In the genomic region with DNA sequence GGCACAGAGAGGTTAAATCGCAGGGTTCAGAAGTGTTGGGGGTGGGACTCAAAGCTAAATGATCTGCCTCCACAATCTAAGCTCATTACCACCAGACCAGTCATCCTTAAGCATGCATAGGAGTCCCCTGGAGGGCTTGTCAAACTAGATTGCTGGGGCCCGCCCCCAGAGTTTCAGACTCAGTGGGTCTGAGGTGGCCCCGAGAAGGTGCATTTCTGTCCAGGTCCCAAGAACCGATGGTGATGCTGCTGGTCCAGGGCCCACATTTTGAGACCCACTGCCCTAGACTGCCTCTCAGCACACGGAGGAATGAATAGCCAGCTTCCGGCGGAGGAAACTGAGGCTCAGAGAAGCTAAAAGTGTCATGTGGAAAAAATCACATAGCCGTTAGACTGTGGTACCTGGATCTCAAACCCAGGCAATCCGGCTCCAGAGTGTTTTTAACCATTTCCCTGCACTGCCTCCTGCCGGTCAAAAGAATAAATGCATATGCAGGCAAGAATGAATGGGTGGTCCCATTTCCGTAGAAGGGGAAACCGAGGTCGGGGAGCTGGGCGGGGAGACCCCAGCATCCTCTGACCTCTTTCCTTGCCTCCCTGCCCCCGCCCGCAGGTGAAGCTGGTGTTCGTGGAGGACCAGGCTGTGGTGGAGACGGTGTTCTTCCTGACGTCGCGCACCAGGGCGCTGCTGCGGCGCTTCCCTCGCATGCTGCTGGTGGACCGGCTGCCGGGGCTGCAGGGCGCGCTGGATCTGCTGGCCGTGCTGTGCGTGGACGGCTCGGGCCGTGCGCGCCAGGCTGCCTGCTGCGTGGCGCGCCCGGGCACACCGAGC, we compare ENCODE assay signal across 9 cellular contexts. TPM values are rescaled to one million over a fixed set of nuclear protein-coding genes. Genes with fewer than 3 reads are reported as not detected.
DNase-seq lines count a peak whose midpoint lies in the region; ATAC-seq and TF ChIP-seq lines count a peak whose summit lies in the region.
"Had no signal": no experiment of that assay in that cellular context is flagged by ENCODE, and none has a peak within 500 bp of the region (broad histone marks: within the 10 kb centered on the region; RNA-seq: fewer than 3 reads in every experiment).

No MANE protein-coding gene starts in this region.

- no peaks in the 10 kb centered on the region for H3K9me3 ChIP-seq in H9 (ENCODE audit: control insufficient read depth, low read depth, low read length)
- H3K9me3 ChIP-seq in right lobe of liver: no peaks in the 10 kb centered on the region

- H3K4me1 Mint-ChIP-seq in H9: peaks cover 25 to 29% of the 10 kb centered on the region in 2 experiments

- ATAC-seq in right lobe of liver (no peak), HG03095 (IDR thresholded peaks at IDR 0.05; ENCODE audit: unreplicated experiment) (no peak), GM21723 (IDR thresholded peaks at IDR 0.05; ENCODE audit: unreplicated experiment) (no peak), GM21447 (IDR thresholded peaks at IDR 0.05; ENCODE audit: unreplicated experiment) (no peak)
- ATAC-seq: effector memory CD8-positive, alpha-beta T cell had no signal

- no peak overlapping the region for H4K8ac ChIP-seq in H9 (replicated peaks; ENCODE audit: insufficient read length, low read depth, low read length)

- no peaks in the 10 kb centered on the region for H3K23me2 ChIP-seq in H9 (ENCODE audit: insufficient read length, low read depth, low read length, poor library complexity, severe bottlenecking)

- H3T11ph ChIP-seq in H9 (ENCODE audit: low read length): no peak overlapping the region

- H3K27ac ChIP-seq in C4-2B (no peak overlapping the region), H9 (ENCODE audit: insufficient read length, low read depth, low read length) (no peak overlapping the region), right lobe of liver (no peak overlapping the region)

- DNase-seq in H9 (peak; percentile 54), right lobe of liver (peak in 1 of 3 donors; percentile 45), NCI-H446 treated with DMSO at 0.1 percent for 48 hours (lab: John Stamatoyannopoulos, UW) (no peak)
- DNase-seq in activated naive CD4-positive, alpha-beta T cell treated with anti-CD3 and anti-CD28 coated beads, Interleukin-2, amount 50 U/mL, for 16 hours: peak; percentile 29

- no peaks in the 10 kb centered on the region; the same call in 1 of the 2 replicates for H3K27me3 Mint-ChIP-seq in H9 (ENCODE audit: low read depth)
- H3K27me3 Mint-ChIP-seq: effector memory CD8-positive, alpha-beta T cell had no signal

- no peak for TF ChIP-seq POLR2A in right lobe of liver (IDR thresholded peaks at IDR 0.05)

- no peak overlapping the region for H2BK120ac ChIP-seq in H9 (ENCODE audit: low read depth, low read length, poor library complexity, severe bottlenecking)

- H3K4me2 ChIP-seq in H9 (ENCODE audit: insufficient read depth, insufficient read length, low read length): no peak overlapping the region

- peak; percentile 60 for TF ChIP-seq CTCF in C4-2B (conservative IDR thresholded peaks at IDR 0.05)
- peak; percentile 72 for TF ChIP-seq CTCF in H9 (conservative IDR thresholded peaks at IDR 0.05)
- TF ChIP-seq CTCF in right lobe of liver (IDR thresholded peaks at IDR 0.05): peak; percentile 30 to 51 (median 36)

- no peaks in the 10 kb centered on the region for H4K20me1 ChIP-seq in H9 (ENCODE audit: control insufficient read depth, insufficient read depth, insufficient read length)

- no peak overlapping the region for H2AK5ac ChIP-seq in H9 (ENCODE audit: insufficient read length, low read length)

- H4K91ac ChIP-seq in H9 (ENCODE audit: insufficient read length, low read depth, low read length): no peak overlapping the region

- H3K4me1 ChIP-seq in H9 (ENCODE audit: insufficient read depth, low read length): 0 out of 2 replicates have a peak, but pooled peaks cover 2% of the 10 kb centered on the region
- no peaks in the 10 kb centered on the region for H3K4me1 ChIP-seq in right lobe of liver

- intact Hi-C loops in right lobe of liver (cut with DNase I): no loop called here

- no peak overlapping the region for H3K4me3 ChIP-seq in right lobe of liver

- H2BK5ac ChIP-seq in H9 (ENCODE audit: insufficient read length, low read length): no peak overlapping the region

- no peak overlapping the region for H2BK12ac ChIP-seq in H9 (ENCODE audit: insufficient read length, low read depth, low read length)

- H3K9me3 Mint-ChIP-seq in H9: peaks cover 5 to 10% of the 10 kb centered on the region in 2 experiments
- H3K9me3 Mint-ChIP-seq: effector memory CD8-positive, alpha-beta T cell had no signal

- H3K4ac ChIP-seq in H9 (ENCODE audit: low read depth, low read length): no peak overlapping the region

- no peak overlapping the region for H3K23ac ChIP-seq in H9 (ENCODE audit: insufficient read length, low read depth, low read length)

- no peak overlapping the region for H3K56ac ChIP-seq in H9 (ENCODE audit: insufficient read length, low read depth, low read length)

- H3K18ac ChIP-seq in H9 (ENCODE audit: insufficient read length, low read depth, low read length): no peak overlapping the region

- H3K36me3 ChIP-seq in right lobe of liver: no peaks in the 10 kb centered on the region

- H3K79me1 ChIP-seq in H9 (ENCODE audit: insufficient read depth, low read depth, low read length, poor library complexity, severe bottlenecking): no peaks in the 10 kb centered on the region

- H2BK20ac ChIP-seq in H9 (ENCODE audit: low read depth, low read length, poor library complexity, severe bottlenecking): no peak overlapping the region

- no peak overlapping the region for H3K4me3 Mint-ChIP-seq in H9
- H3K4me3 Mint-ChIP-seq: effector memory CD8-positive, alpha-beta T cell had no signal

- no peak overlapping the region for H3K27ac Mint-ChIP-seq in H9

- peaks cover 12 to 27% (median 13%) of the 10 kb centered on the region in 3 experiments; a peak in 6 of 7 replicates for H3K36me3 Mint-ChIP-seq in H9 (ENCODE audit: insufficient read depth in 1 of 3, low read depth in 3 of 3)

- no CpG with 5 or more reads among the region's 41 CpGs for WGBS in H9 (ENCODE audit: extremely low coverage, insufficient read length, low lambda C conversion rate)
- 14% methylated on average over 8 of the region's 41 CpGs for WGBS in right lobe of liver (ENCODE audit: insufficient coverage, low coverage, low lambda C conversion rate, missing lambda C conversion rate)

- no peaks in the 10 kb centered on the region for H3K27me3 ChIP-seq in H9 (ENCODE audit: insufficient read depth, low read length)
- H3K27me3 ChIP-seq in right lobe of liver: no peaks in the 10 kb centered on the region

- H2BK15ac ChIP-seq in H9 (ENCODE audit: low read depth, low read length): no peak overlapping the region

- H3K79me2 ChIP-seq in H9 (ENCODE audit: insufficient read depth, low read length): no peaks in the 10 kb centered on the region

- H3K9ac ChIP-seq in H9 (ENCODE audit: extremely low read depth, insufficient read length, low read length): no peak overlapping the region

- no peak overlapping the region for H4K5ac ChIP-seq in H9 (ENCODE audit: insufficient read length, low read depth, low read length)

- H2AFZ ChIP-seq in H9 (ENCODE audit: low read length): no peak overlapping the region

- H3K14ac ChIP-seq in H9 (ENCODE audit: insufficient read depth, low read length): no peak overlapping the region

RNA-seq across cellular contexts. Expression of gene ZSWIM9, which starts 23.8 kb away (rescaled TPM):
- total RNA-seq in H9 (2021) (6.4 and 8.9 TPM in 2 replicates), right lobe of liver (1 to 10 TPM; 1.5 to 2.5 (median 2.0) TPM)

RNA-seq across cellular contexts. Expression of gene LIG1, which starts 24.1 kb away (rescaled TPM):
- total RNA-seq in H9 (2021): 115 TPM in 2 replicates
- total RNA-seq in right lobe of liver: 10 to 100 TPM in 2 of 6 experiments, 1 to 10 TPM in 4; 5.2 to 16.6 (median 7.7) TPM
